In the genomic region with DNA sequence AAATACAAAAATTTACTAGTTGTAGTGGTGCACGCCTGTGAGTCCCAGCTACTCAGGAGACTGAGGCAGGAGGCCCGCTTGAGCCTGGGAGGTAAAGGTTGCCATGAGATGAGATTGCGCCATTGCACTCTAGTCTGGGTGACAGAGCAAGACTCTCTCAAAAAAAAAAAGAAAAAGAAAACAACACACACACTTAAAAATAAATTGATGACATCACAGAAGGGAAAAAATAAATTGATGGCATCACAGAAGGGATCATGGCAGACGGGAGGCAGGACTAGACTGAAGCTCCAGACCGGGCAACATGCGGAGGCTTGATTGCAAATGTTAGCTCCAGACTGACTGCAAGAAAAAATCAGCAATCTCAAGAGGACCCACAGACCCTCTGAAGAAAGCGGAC, we compare ENCODE assay signal across 29 cellular contexts.
"Had no signal": no experiment of that assay in that cellular context is flagged by ENCODE, and none has a peak within 500 bp of the region (broad histone marks: within the 10 kb centered on the region; RNA-seq: fewer than 3 reads in every experiment).

No MANE protein-coding gene starts in this region.

- H3K27ac Mint-ChIP-seq: dendritic cell treated with granulocyte-macrophage colony-stimulating factor and Interleukin-4, amounts not matched to agents 40 ng/mL and 50 ng/mL, for 4 days; mesothelial cell of epicardium; natural killer cell treated with Interleukin-12 subunit alpha and Interleukin-12 subunit beta and Interleukin-15 and Interleukin-18, amount 100 ng/mL, for 72 hours had no signal

- H3K4me2 ChIP-seq: smooth muscle cell had no signal

- H3K27ac ChIP-seq: colonic mucosa, esophagus squamous epithelium, heart right ventricle, left lung, neutrophil, pancreas, thoracic aorta, tibial nerve, upper lobe of left lung had no signal

- H3K9me3 ChIP-seq: colonic mucosa, neutrophil, pancreas, thoracic aorta, upper lobe of left lung had no signal

- DNase-seq: colonic mucosa; effector CD8-positive, alpha-beta T cell; erythroblast; esophagus squamous epithelium; foreskin melanocyte; glutamatergic neuron; heart right ventricle; hippocampal formation; left cardiac atrium; left lung; mesenchymal stem cell; mucosa of descending colon; naive B cell; pancreas; stimulated activated CD4-positive, alpha-beta T cell treated with anti-CD3 and anti-CD28 coated beads, Interleukin-12 subunit alpha, Interleukin-12 subunit beta, amount 100 ng/mL, for 4 hours; stimulated activated CD4-positive, alpha-beta T cell treated with anti-CD3 and anti-CD28 coated beads, Interleukin-1b, Interleukin-23, amount 100 ng/mL, for 48 hours; stimulated activated CD4-positive, alpha-beta T cell treated with anti-CD3 and anti-CD28 coated beads, Interleukin-4, amount 100 ng/mL, for 1 hour; stimulated activated CD8-positive, alpha-beta memory T cell treated with anti-CD3 and anti-CD28 coated beads, Interleukin-4, amount 100 ng/mL, for 48 hours; stimulated activated naive CD4-positive, alpha-beta T cell treated with Interleukin-2 at 50 U/mL for 16 hours had no signal

- H3K27me3 ChIP-seq: colonic mucosa, esophagus squamous epithelium, heart right ventricle, left lung, neutrophil, pancreas, tibial nerve, upper lobe of left lung had no signal

- H3K4me3 Mint-ChIP-seq: dendritic cell treated with granulocyte-macrophage colony-stimulating factor and Interleukin-4, amounts not matched to agents 40 ng/mL and 50 ng/mL, for 4 days; mesothelial cell of epicardium; naive B cell; natural killer cell treated with Interleukin-12 subunit alpha and Interleukin-12 subunit beta and Interleukin-15 and Interleukin-18, amount 100 ng/mL, for 72 hours; neural crest cell had no signal

- ATAC-seq: heart right ventricle; left cardiac atrium; left lung; mucosa of descending colon; natural killer cell treated with Interleukin-12 subunit alpha and Interleukin-12 subunit beta and Interleukin-15 and Interleukin-18, amount 100 ng/mL, for 72 hours; pancreas; sciatic nerve had no signal

- H3K4me3 ChIP-seq: colonic mucosa, esophagus squamous epithelium, heart right ventricle, left lung, mucosa of descending colon, pancreas, smooth muscle cell, thoracic aorta, tibial nerve, upper lobe of left lung had no signal

- H3K4me1 Mint-ChIP-seq: mesothelial cell of epicardium, neural crest cell had no signal

- H3K4me1 ChIP-seq: colonic mucosa, esophagus squamous epithelium, heart right ventricle, left lung, pancreas, tibial nerve, upper lobe of left lung had no signal

- H3K27me3 Mint-ChIP-seq: dendritic cell treated with granulocyte-macrophage colony-stimulating factor and Interleukin-4, amounts not matched to agents 40 ng/mL and 50 ng/mL, for 4 days; naive B cell; natural killer cell treated with Interleukin-12 subunit alpha and Interleukin-12 subunit beta and Interleukin-15 and Interleukin-18, amount 100 ng/mL, for 72 hours had no signal
